ENCODE assay signal across 8 cellular contexts in genomic region chr15:81000626-81001179, GRCh38. TPM values are rescaled to one million over a fixed set of nuclear protein-coding genes. Genes with fewer than 3 reads are reported as not detected.
DNase-seq lines count a peak whose midpoint lies in the region; ATAC-seq, FAIRE-seq and TF ChIP-seq lines count a peak whose summit lies in the region.

TLNRD1 (plus strand) TSS chr15:81000923; CDS start chr15:81002272, 1,349 bp downstream.

- peak; percentile 91 for TF ChIP-seq POLR2A in endothelial cell of umbilical vein (IDR thresholded peaks at IDR 0.05; ENCODE audit: low read depth, low read length)

- H3K27ac ChIP-seq in OCI-LY3 (ENCODE audit: low read length) (peak within 1 kb of the TSS; percentile 83), endothelial cell of umbilical vein (ENCODE audit: insufficient read depth, low read depth, low read length) (peak within 1 kb of the TSS; percentile 85)

- H3K4me3 ChIP-seq in OCI-LY3 (ENCODE audit: low read length) (peak within 1 kb of the TSS; percentile 95), endothelial cell of umbilical vein (replicated peaks in 1 of 3; ENCODE audit: insufficient read depth in 1 of 3, low read depth in 1 of 3, low read length in 3 of 3) (peak within 1 kb of the TSS; percentile 73 to 87 (median 75))

- dilution Hi-C loops in endothelial cell of umbilical vein (cut with MboI; ENCODE audit: extremely low pct_ligation_motif_present, low sequenced_read_pairs): no loop called here

- peak; percentile 79 for FAIRE-seq in endothelial cell of umbilical vein (lab: Jason Lieb, UNC)

- H4K20me1 ChIP-seq in OCI-LY3 (ENCODE audit: insufficient read depth, low read length) (peaks cover 21% of the 10 kb centered on the region), endothelial cell of umbilical vein (replicated peaks; ENCODE audit: control insufficient read depth, extremely low read depth, insufficient read depth, low read length) (peaks cover 4% of the 10 kb centered on the region)

- H3K4me2 ChIP-seq in OCI-LY3 (ENCODE audit: low read length) (peak within 1 kb of the TSS; percentile 95), endothelial cell of umbilical vein (ENCODE audit: insufficient read depth, low read length) (peak within 1 kb of the TSS; percentile 79)

- BruUV-seq in Calu3 (replicated peaks; lab: Mats Ljungman, UMichigan) (no TSS peak), endothelial cell of umbilical vein (replicated peaks; lab: Mats Ljungman, UMichigan) (no TSS peak)

- TF ChIP-seq CTCF in Calu3 (IDR thresholded peaks at IDR 0.05; ENCODE audit: unreplicated experiment): no peak
- no peak for TF ChIP-seq CTCF in OCI-LY3 (IDR thresholded peaks at IDR 0.05; ENCODE audit: low read depth, low read length)
- TF ChIP-seq CTCF in endothelial cell of umbilical vein (IDR thresholded peaks at IDR 0.05; ENCODE audit: extremely low read depth in 1 of 2, insufficient read depth in 1 of 2, low read depth in 1 of 2, low read length in 2 of 2): no peak

- H3K36me3 Mint-ChIP-seq in Calu3 (ENCODE audit: insufficient read depth, unreplicated experiment): peaks cover 61% of the 10 kb centered on the region

- peak; percentile 58 for ATAC-seq in GM21447 (IDR thresholded peaks at IDR 0.05; ENCODE audit: unreplicated experiment)

- H3K27me3 ChIP-seq in OCI-LY3 (ENCODE audit: low read depth, low read length) (no peaks in the 10 kb centered on the region), endothelial cell of umbilical vein (ENCODE audit: control insufficient read depth in 2 of 2, insufficient read depth in 2 of 2, low read length in 2 of 2) (no peaks in the 10 kb centered on the region)

- no peaks in the 10 kb centered on the region for H3K9me1 ChIP-seq in endothelial cell of umbilical vein (replicated peaks; ENCODE audit: control insufficient read depth, extremely low read depth, insufficient read depth, low read length)

- peaks cover 27% of the 10 kb centered on the region for H3K4me1 Mint-ChIP-seq in Calu3 (ENCODE audit: low read depth, unreplicated experiment)

- DNase-seq in Calu3 (peak; percentile 96), HuH-7 (ENCODE audit: low spot score) (peak; percentile 94), endothelial cell of umbilical vein (ENCODE audit: low read depth, low spot score) (peak; percentile 92), middle frontal gyrus (ENCODE audit: extremely low spot score, low spot score) (peak; percentile 76)
- DNase-seq in activated CD8-positive, alpha-beta memory T cell treated with anti-CD3 and anti-CD28 coated beads, Interleukin-2, amount 50 U/mL, for 48 hours: peak; percentile 90
- peak; percentile 52 to 65 for DNase-seq in stimulated activated CD8-positive, alpha-beta memory T cell treated with anti-CD3 and anti-CD28 coated beads, Interleukin-2, amount 100 ng/mL, for 1 hour (ENCODE audit: low read depth in 2 of 2)

- no peaks in the 10 kb centered on the region for H3K27me3 Mint-ChIP-seq in Calu3 (ENCODE audit: unreplicated experiment)

- intact Hi-C loops in Calu3 (cut with micrococcal nuclease; ENCODE audit: unreplicated experiment): loop anchor here (5.0 kb wide), 1 partner anchor 267 kb away; no protein-coding TSS in a partner anchor
- intact Hi-C loops in endothelial cell of umbilical vein (cut with micrococcal nuclease): loop anchor here (1.0 to 10.0 kb wide), 6 partner anchors 11 to 1044 kb away; partner anchors contain the start of genes MESD and MEX3B

- peaks cover 29% of the 10 kb centered on the region for H3K36me3 ChIP-seq in OCI-LY3 (replicated peaks; ENCODE audit: low read depth, low read length)
- peaks cover 0 to 4% of the 10 kb centered on the region in 2 experiments for H3K36me3 ChIP-seq in endothelial cell of umbilical vein (ENCODE audit: control insufficient read depth in 2 of 2, extremely low read depth in 1 of 2, insufficient read depth in 2 of 2, low read length in 2 of 2)

- POLR2A ChIA-PET in endothelial cell of umbilical vein (lab: Charles Lee): interaction anchor here (0.6 to 2.7 kb wide), 5 partner anchors 9 to 98 kb away, joined by 3 to 16 read pairs (median 5); no protein-coding TSS in a partner anchor

- H3K9ac ChIP-seq in OCI-LY3 (ENCODE audit: low read length): peak within 1 kb of the TSS; percentile 98
- H3K9ac ChIP-seq in endothelial cell of umbilical vein (replicated peaks; ENCODE audit: extremely low read depth, insufficient read depth, low read length): peak within 1 kb of the TSS; percentile 96

- peak within 1 kb of the TSS; percentile 93 for H3K4me3 Mint-ChIP-seq in Calu3 (ENCODE audit: low read depth, unreplicated experiment)

- H3K9me3 Mint-ChIP-seq in Calu3 (ENCODE audit: low read depth, unreplicated experiment): no peaks in the 10 kb centered on the region

- H3K4me1 ChIP-seq in OCI-LY3 (ENCODE audit: low read length) (peaks cover 28% of the 10 kb centered on the region), endothelial cell of umbilical vein (ENCODE audit: control insufficient read depth, extremely low read depth, insufficient read depth, low read length) (peaks cover 35% of the 10 kb centered on the region)

- H3K27ac Mint-ChIP-seq in Calu3 (ENCODE audit: unreplicated experiment): peak within 1 kb of the TSS; percentile 98

- H2AFZ ChIP-seq in OCI-LY3 (ENCODE audit: low read depth, low read length) (peak within 1 kb of the TSS; percentile 55), endothelial cell of umbilical vein (ENCODE audit: low read depth, low read length) (peak within 1 kb of the TSS; percentile 55)

- CTCF ChIA-PET in Calu3 (lab: Charles Lee) (interaction anchor here (0.6 kb wide), 1 partner anchor 47 kb away, joined by 4 read pairs; no protein-coding TSS in a partner anchor), endothelial cell of umbilical vein (lab: Charles Lee) (interaction anchor here (0.8 to 8.6 kb wide), 11 partner anchors 10 to 265 kb away, joined by 3 to 114 read pairs (median 6); no protein-coding TSS in a partner anchor)

- H3K9me3 ChIP-seq in OCI-LY3 (ENCODE audit: insufficient read depth, low read length) (no peaks in the 10 kb centered on the region), endothelial cell of umbilical vein (replicated peaks; ENCODE audit: control insufficient read depth, insufficient read depth, low read length) (no peaks in the 10 kb centered on the region)

- H3K79me2 ChIP-seq in OCI-LY3 (ENCODE audit: low read length): peaks cover 49% of the 10 kb centered on the region
- H3K79me2 ChIP-seq in endothelial cell of umbilical vein (ENCODE audit: control insufficient read depth, insufficient read depth, low read length): peaks cover 52% of the 10 kb centered on the region

TF ChIP-seq in endothelial cell of umbilical vein, 7 proteins besides CTCF, POLR2A, EP300 and RAD21:
- TF ChIP-seq MYC (IDR thresholded peaks at IDR 0.05; ENCODE audit: low read depth, low read length) (no peak), MAX (IDR thresholded peaks at IDR 0.05; ENCODE audit: insufficient read depth, insufficient read length) (no peak), FOS (IDR thresholded peaks at IDR 0.05; ENCODE audit: borderline replicate concordance, insufficient read depth, low read length) (no peak), GATA2 (IDR thresholded peaks at IDR 0.05; ENCODE audit: insufficient read depth, insufficient read length, low read depth, low read length) (no peak), POLR2AphosphoS5 (IDR thresholded peaks at IDR 0.05; ENCODE audit: insufficient read depth, low read depth, low read length) (peak; percentile 82), EZH2 (IDR thresholded peaks at IDR 0.05; ENCODE audit: borderline replicate concordance, low read depth, low read length, severe bottlenecking) (no peak)

RNA-seq across cellular contexts. Expression of gene TLNRD1, which starts in this region (rescaled TPM):
- 31.8 and 33.4 TPM in 2 replicates for total RNA-seq in Calu3 (2022)
- total RNA-seq in endothelial cell of umbilical vein: 33.0 and 33.2 TPM in 2 replicates
- 17.8 and 21.7 TPM in 2 replicates for polyA plus RNA-seq in endothelial cell of umbilical vein
- 10.2 and 14.1 TPM in 2 replicates for polyA plus RNA-seq in endothelial cell of umbilical vein (2011; cell fraction: cytosol; rRNA removed)
- polyA plus RNA-seq in endothelial cell of umbilical vein (2011; cell fraction: nucleus; rRNA removed): 6.6 and 7.0 TPM in 2 replicates
- 11.4 and 12.9 TPM in 2 replicates for polyA plus RNA-seq in endothelial cell of umbilical vein (2012)
- polyA minus RNA-seq in endothelial cell of umbilical vein: 8.3 and 11.1 TPM in 2 replicates
- 14.3 TPM for polyA minus RNA-seq in endothelial cell of umbilical vein (2011; cell fraction: cytosol; rRNA and poly(A)+ RNA removed)
- polyA minus RNA-seq in endothelial cell of umbilical vein (2011; cell fraction: nucleus; rRNA and poly(A)+ RNA removed): 10.1 and 13.9 TPM in 2 replicates

Comparison
In these comparisons a context has a peak if more than half of its experiments do, and no peak if none do; other contexts are left out.
1. Peak in every context shown above with its lines: DNase-seq, ATAC-seq, H3K4me3 ChIP-seq and H3K27ac ChIP-seq.